Comparison of ENCODE assay signal across 29 cellular contexts in the genomic region with DNA sequence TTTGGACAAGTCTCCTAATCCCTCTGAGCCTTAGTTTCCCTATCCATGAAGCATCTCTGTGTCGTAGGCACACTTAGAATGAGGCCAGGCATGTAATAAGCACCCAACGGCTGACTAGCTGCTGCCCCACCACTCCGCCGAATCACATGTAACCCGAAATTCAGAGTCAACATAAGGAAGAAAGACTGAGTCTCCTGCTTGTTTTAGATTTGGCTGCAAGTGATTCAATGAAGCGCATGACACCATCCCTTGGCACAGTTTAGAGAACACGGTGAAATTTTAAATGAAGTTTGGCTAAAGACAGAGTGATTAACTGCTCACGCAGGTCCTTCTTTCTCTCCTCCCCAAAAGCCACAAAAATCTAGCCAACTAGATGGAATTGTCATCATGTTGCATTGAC.
"Had no signal": no experiment of that assay in that cellular context is flagged by ENCODE, and none has a peak within 500 bp of the region (broad histone marks: within the 10 kb centered on the region; RNA-seq: fewer than 3 reads in every experiment).

No MANE protein-coding gene starts in this region.

- H3K4me3 ChIP-seq: adrenal gland, breast epithelium, cardiac muscle cell, colonic mucosa, heart left ventricle had no signal

- H3K27ac ChIP-seq: adrenal gland, breast epithelium, cardiac muscle cell, colonic mucosa, epithelial cell of prostate, heart left ventricle had no signal

- H3K4me1 ChIP-seq: adrenal gland, breast epithelium, colonic mucosa, heart left ventricle had no signal

- H3K36me3 ChIP-seq: adrenal gland, breast epithelium, cardiac muscle cell, colonic mucosa, heart left ventricle had no signal

- DNase-seq: activated CD4-positive, alpha-beta memory T cell treated with anti-CD3 and anti-CD28 coated beads for 36 hours; activated CD4-positive, alpha-beta T cell treated with anti-CD3 and anti-CD28 coated beads for 36 hours; activated CD4-positive, alpha-beta T cell treated with anti-CD3 and anti-CD28 coated beads, Interleukin-2, amount 10 ng/mL, durations not matched to agents 24 days and 14 days; activated CD4-positive, CD25-positive, alpha-beta regulatory T cell; activated CD4-positive, CD25-positive, alpha-beta regulatory T cell treated with anti-CD3 and anti-CD28 coated beads, Interleukin-2, amount 50 U/mL, for 72 hours; activated CD8-positive, alpha-beta memory T cell treated with anti-CD3 and anti-CD28 coated beads, Interleukin-2, amount 10 ng/mL, durations not matched to agents 7 days and 5 days; activated CD8-positive, alpha-beta memory T cell treated with anti-CD3 and anti-CD28 coated beads, Interleukin-2, amount 50 U/mL, for 4 hours; activated CD8-positive, alpha-beta T cell treated with anti-CD3 and anti-CD28 coated beads, Interleukin-2, amount 10 ng/mL, durations not matched to agents 7 days and 5 days; activated effector memory CD4-positive, alpha-beta T cell treated with anti-CD3 and anti-CD28 coated beads, Interleukin-2, amount 50 U/mL, for 16 hours; activated naive CD4-positive, alpha-beta T cell treated with anti-CD3 and anti-CD28 coated beads for 36 hours; activated naive CD8-positive, alpha-beta T cell treated with anti-CD3 and anti-CD28 coated beads for 36 hours; activated naive CD8-positive, alpha-beta T cell treated with anti-CD3 and anti-CD28 coated beads, Interleukin-2, amount 50 U/mL, for 24 hours; activated T-cell treated with anti-CD3 and anti-CD28 coated beads, Interleukin-2, amount 50 U/mL, for 1 hour; activated T-cell treated with anti-CD3 and anti-CD28 coated beads, Interleukin-2, amount 50 U/mL, for 48 hours; adrenal gland; amygdala; aorta; central memory CD4-positive, alpha-beta T cell; cerebellar nuclear complex; colonic mucosa; effector CD8-positive, alpha-beta T cell; foreskin fibroblast; glutamatergic neuron; heart left ventricle; T-cell; T1000 had no signal

- H3K27me3 ChIP-seq: breast epithelium, cardiac muscle cell, colonic mucosa had no signal

- H3K9me3 ChIP-seq: adrenal gland, breast epithelium, colonic mucosa, heart left ventricle had no signal

- ATAC-seq: activated CD4-positive, alpha-beta T cell treated with anti-CD3 and anti-CD28 coated beads for 36 hours; activated CD8-positive, alpha-beta memory T cell treated with anti-CD3 and anti-CD28 coated beads, Interleukin-2, amount 10 ng/mL, durations not matched to agents 7 days and 5 days; activated CD8-positive, alpha-beta T cell treated with anti-CD3 and anti-CD28 coated beads, Interleukin-2, amount 10 ng/mL, durations not matched to agents 7 days and 5 days; activated naive CD8-positive, alpha-beta T cell treated with anti-CD3 and anti-CD28 coated beads, Interleukin-2, amount 50 U/mL, for 24 hours; T-cell had no signal
